ENCODE assay signal across 1 cellular context in the genomic region with DNA sequence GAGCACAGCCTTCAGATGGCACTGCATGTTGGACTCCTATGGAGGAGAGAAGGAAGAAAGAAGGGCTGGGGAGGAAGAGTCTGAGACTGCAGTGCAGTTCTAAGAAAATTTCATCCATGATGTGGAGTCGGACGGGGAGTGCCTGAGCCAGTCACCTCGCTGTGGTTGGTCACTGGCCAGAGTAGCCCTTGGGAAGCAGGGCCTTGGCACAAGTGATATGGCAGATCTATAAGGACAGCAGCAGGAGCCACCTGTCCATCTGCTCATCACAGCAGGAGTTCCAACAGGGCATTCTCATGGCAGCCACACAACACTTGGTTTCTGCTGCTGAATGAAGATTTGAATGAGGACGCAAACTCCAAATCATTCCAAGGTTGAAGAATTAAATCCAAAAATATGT.
TF ChIP-seq lines count a peak whose summit lies in the region.

No MANE protein-coding gene starts in this region.

TF ChIP-seq in IMR-90, 13 proteins besides CTCF, POLR2A, EP300 and RAD21 (continued from another document):
- TF ChIP-seq, protein P1, sequence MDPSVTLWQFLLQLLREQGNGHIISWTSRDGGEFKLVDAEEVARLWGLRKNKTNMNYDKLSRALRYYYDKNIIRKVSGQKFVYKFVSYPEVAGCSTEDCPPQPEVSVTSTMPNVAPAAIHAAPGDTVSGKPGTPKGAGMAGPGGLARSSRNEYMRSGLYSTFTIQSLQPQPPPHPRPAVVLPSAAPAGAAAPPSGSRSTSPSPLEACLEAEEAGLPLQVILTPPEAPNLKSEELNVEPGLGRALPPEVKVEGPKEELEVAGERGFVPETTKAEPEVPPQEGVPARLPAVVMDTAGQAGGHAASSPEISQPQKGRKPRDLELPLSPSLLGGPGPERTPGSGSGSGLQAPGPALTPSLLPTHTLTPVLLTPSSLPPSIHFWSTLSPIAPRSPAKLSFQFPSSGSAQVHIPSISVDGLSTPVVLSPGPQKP (IDR thresholded peaks at IDR 0.05; ENCODE audit: borderline replicate concordance, low read depth, low read length), result no peak
- TF ChIP-seq MAFK (IDR thresholded peaks at IDR 0.05; ENCODE audit: low read depth, low read length), result no peak
- TF ChIP-seq NFE2L2 (IDR thresholded peaks at IDR 0.05; ENCODE audit: low read depth, low read length), result no peak
- no peak for TF ChIP-seq MAZ (IDR thresholded peaks at IDR 0.05; ENCODE audit: borderline replicate concordance, low read depth, low read length)
- TF ChIP-seq CEBPB (IDR thresholded peaks at IDR 0.05; ENCODE audit: low read depth, low read length), result no peak
